In genomic region chr10:43235070-43235900, GRCh38 we compare ENCODE assay signal across 16 cellular contexts. TPM values are rescaled to one million over a fixed set of nuclear protein-coding genes. Genes with fewer than 3 reads are reported as not detected.
A peak's percentile ranks its signal among the peaks of the same experiment; 100 is the strongest.
DNase-seq lines count a peak whose midpoint lies in the region; ATAC-seq and TF ChIP-seq lines count a peak whose summit lies in the region.
"Had no signal": no experiment of that assay in that cellular context is flagged by ENCODE, and none has a peak within 500 bp of the region (broad histone marks: within the 10 kb centered on the region; RNA-seq: fewer than 3 reads in every experiment).

No MANE protein-coding gene starts in this region.

- no peaks in the 10 kb centered on the region for H3K79me2 ChIP-seq in mesendoderm (ENCODE audit: control insufficient read depth, insufficient read depth, low read length)

- H3K36me3 ChIP-seq in heart left ventricle, result no peaks in the 10 kb centered on the region
- no peaks in the 10 kb centered on the region for H3K36me3 ChIP-seq in vagina
- H3K36me3 ChIP-seq in mesendoderm (ENCODE audit: control insufficient read depth, insufficient read depth, low read length), result no peaks in the 10 kb centered on the region

- WGBS in heart left ventricle, 4 donors, result 87 to 91% (median 90%) methylated on average over 11 to 13 of the region's 13 CpGs
- no CpG with 5 or more reads among the region's 13 CpGs for WGBS in mesendoderm (ENCODE audit: extremely low coverage, insufficient coverage, low lambda C conversion rate)

- no peak overlapping the region for H3K4me3 Mint-ChIP-seq in T-helper 17 cell
- H3K4me3 Mint-ChIP-seq: activated naive CD8-positive, alpha-beta T cell treated with anti-CD3 and anti-CD28 coated beads, Interleukin-2, amount 50 U/mL, for 24 hours; central memory CD8-positive, alpha-beta T cell; stimulated activated memory B cell treated with anti-CD40 and anti-IgM and Interleukin-4, amounts not matched to agents 10 μg/mL and 1 μg/mL and 100 μg/mL, for 72 hours had no signal

- intact Hi-C loops in heart left ventricle (cut with DNase I), result no loop called here
- intact Hi-C loops in posterior cingulate gyrus (cut with DNase I), result no loop called here
- intact Hi-C loops in vagina (cut with DNase I), result no loop called here

- H3K9me3 ChIP-seq in T-helper 17 cell (ENCODE audit: control insufficient read depth, low read length, poor library complexity, severe bottlenecking) (no peaks in the 10 kb centered on the region), heart left ventricle (peaks cover 0 to 10% (median 5%) of the 10 kb centered on the region in 12 donors), vagina (no peaks in the 10 kb centered on the region)

- H3K9ac ChIP-seq in mesendoderm (ENCODE audit: low read length), result no peak overlapping the region

- H4K8ac ChIP-seq in mesendoderm (ENCODE audit: low read depth, low read length), result no peak overlapping the region

- DNase-seq in 8988T, result peak; percentile 6
- peak in 2 of 3 donors; percentile 1 to 8 for DNase-seq in T-helper 17 cell
- DNase-seq in heart left ventricle, result peak; percentile 5 to 33 (median 14)
- peak in 6 of 10 donors; percentile 5 to 62 (median 13) for DNase-seq in posterior cingulate gyrus
- no peak for DNase-seq in vagina (ENCODE audit: extremely low spot score in 2 of 2)
- DNase-seq in stimulated activated CD4-positive, alpha-beta T cell treated with anti-CD3 and anti-CD28 coated beads, Interleukin-2, amount 100 ng/mL, for 48 hours, result no peak
- DNase-seq in mesendoderm, result no peak
- DNase-seq: activated naive CD8-positive, alpha-beta T cell treated with anti-CD3 and anti-CD28 coated beads, Interleukin-2, amount 50 U/mL, for 24 hours; Calu3; GDM1; NCI-H2081; NCI-H526 treated with DMSO at 0.1 percent for 48 hours; OCI-M1 had no signal

- peaks cover 14% of the 10 kb centered on the region for H3K4me1 Mint-ChIP-seq in T-helper 17 cell

- H3K23ac ChIP-seq in mesendoderm (ENCODE audit: low read length), result no peak overlapping the region

- peak overlapping the region; percentile 41 for H3K27ac Mint-ChIP-seq in T-helper 17 cell
- H3K27ac Mint-ChIP-seq: activated naive CD8-positive, alpha-beta T cell treated with anti-CD3 and anti-CD28 coated beads, Interleukin-2, amount 50 U/mL, for 24 hours; stimulated activated memory B cell treated with anti-CD40 and anti-IgM and Interleukin-4, amounts not matched to agents 10 μg/mL and 1 μg/mL and 100 μg/mL, for 72 hours had no signal

- peaks cover 0 to 26% (median 12%) of the 10 kb centered on the region in 9 donors for H3K27me3 ChIP-seq in heart left ventricle
- peaks cover 2% of the 10 kb centered on the region for H3K27me3 ChIP-seq in vagina
- no peaks in the 10 kb centered on the region for H3K27me3 ChIP-seq in mesendoderm (ENCODE audit: insufficient read depth, low read length, poor library complexity)

- no peak overlapping the region for H2BK5ac ChIP-seq in mesendoderm (ENCODE audit: low read length)

- no peak overlapping the region for H3K56ac ChIP-seq in mesendoderm (ENCODE audit: low read length)

- no peak overlapping the region for H3K18ac ChIP-seq in mesendoderm (ENCODE audit: low read length)

- no peak for TF ChIP-seq POLR2A in heart left ventricle (IDR thresholded peaks at IDR 0.05)
- TF ChIP-seq POLR2A in vagina (IDR thresholded peaks at IDR 0.05), result no peak
- no peak for TF ChIP-seq POLR2A in GM18505 (IDR thresholded peaks at IDR 0.05; ENCODE audit: borderline replicate concordance, extremely low read depth, insufficient read depth, insufficient read length)

- H3K4me3 ChIP-seq in heart left ventricle, result no peak overlapping the region
- no peak overlapping the region for H3K4me3 ChIP-seq in vagina
- H3K4me3 ChIP-seq in mesendoderm (ENCODE audit: low read length), result no peak overlapping the region

- H3K4me1 ChIP-seq in heart left ventricle (no peaks in the 10 kb centered on the region), vagina (no peaks in the 10 kb centered on the region), mesendoderm (ENCODE audit: control insufficient read depth, low read depth, low read length) (no peaks in the 10 kb centered on the region)

- H2AK5ac ChIP-seq in mesendoderm (ENCODE audit: low read length), result no peak overlapping the region

- TF ChIP-seq CTCF in heart left ventricle (IDR thresholded peaks at IDR 0.05) (no peak), vagina (IDR thresholded peaks at IDR 0.05) (no peak)

- H3K36me3 Mint-ChIP-seq in T-helper 17 cell (ENCODE audit: low read depth), result no peaks in the 10 kb centered on the region
- H3K36me3 Mint-ChIP-seq: stimulated activated memory B cell treated with anti-CD40 and anti-IgM and Interleukin-4, amounts not matched to agents 10 μg/mL and 1 μg/mL and 100 μg/mL, for 72 hours had no signal

- H3K4me2 ChIP-seq in mesendoderm (ENCODE audit: low read length), result no peak overlapping the region

- H4K5ac ChIP-seq in mesendoderm (ENCODE audit: low read length), result no peak overlapping the region

- H3K27me3 Mint-ChIP-seq in T-helper 17 cell, result no peaks in the 10 kb centered on the region
- H3K27me3 Mint-ChIP-seq: central memory CD8-positive, alpha-beta T cell had no signal

- H3K79me1 ChIP-seq in mesendoderm (ENCODE audit: low read length), result no peaks in the 10 kb centered on the region

- H2BK15ac ChIP-seq in mesendoderm (replicated peaks; ENCODE audit: low read depth), result no peak overlapping the region

- no peak overlapping the region for H2BK120ac ChIP-seq in mesendoderm (ENCODE audit: low read depth, low read length)

- no peak overlapping the region for H3K27ac ChIP-seq in heart left ventricle
- no peak overlapping the region for H3K27ac ChIP-seq in vagina
- no peak overlapping the region for H3K27ac ChIP-seq in mesendoderm (ENCODE audit: low read depth, low read length)

- ATAC-seq in T-helper 17 cell, result no peak
- ATAC-seq in heart left ventricle, result no peak
- no peak for ATAC-seq in GM18505 (IDR thresholded peaks at IDR 0.05; ENCODE audit: unreplicated experiment)
- ATAC-seq: activated naive CD8-positive, alpha-beta T cell treated with anti-CD3 and anti-CD28 coated beads, Interleukin-2, amount 50 U/mL, for 24 hours; stimulated activated memory B cell treated with anti-CD40 and anti-IgM and Interleukin-4, amounts not matched to agents 10 μg/mL and 1 μg/mL and 100 μg/mL, for 72 hours had no signal

- H3K4ac ChIP-seq in mesendoderm (ENCODE audit: low read depth, low read length), result no peak overlapping the region

RNA-seq across cellular contexts. Expression of gene RASGEF1A, which starts 31.6 kb away (rescaled TPM):
- total RNA-seq in T-helper 17 cell (1 to 10 TPM; 3.1 to 3.4 TPM), heart left ventricle (1 to 10 TPM in 6 of 9 donors, under 1 TPM in 3; 0.49 to 5.1 (median 1.4) TPM), vagina (14.5 TPM)
- under 1 TPM; 0.14 to 0.42 TPM for polyA plus RNA-seq in heart left ventricle
- polyA plus RNA-seq in mesendoderm (2013, experiment 1 of 2), result 6.9 TPM
- polyA plus RNA-seq in mesendoderm (2013, experiment 2 of 2), result 7.5 TPM

Comparison
In these comparisons a context has a peak if more than half of its experiments do, and no peak if none do; other contexts are left out.
1. DNase-seq: peak in 8988T (single experiment), T-helper 17 cell (2 of 3), heart left ventricle (5 of 5) and posterior cingulate gyrus (6 of 10); none in vagina (0 of 2), stimulated activated CD4-positive, alpha-beta T cell treated with anti-CD3 and anti-CD28 coated beads, Interleukin-2, amount 100 ng/mL, for 48 hours (0 of 2) and mesendoderm (single experiment).